In the genomic region with DNA sequence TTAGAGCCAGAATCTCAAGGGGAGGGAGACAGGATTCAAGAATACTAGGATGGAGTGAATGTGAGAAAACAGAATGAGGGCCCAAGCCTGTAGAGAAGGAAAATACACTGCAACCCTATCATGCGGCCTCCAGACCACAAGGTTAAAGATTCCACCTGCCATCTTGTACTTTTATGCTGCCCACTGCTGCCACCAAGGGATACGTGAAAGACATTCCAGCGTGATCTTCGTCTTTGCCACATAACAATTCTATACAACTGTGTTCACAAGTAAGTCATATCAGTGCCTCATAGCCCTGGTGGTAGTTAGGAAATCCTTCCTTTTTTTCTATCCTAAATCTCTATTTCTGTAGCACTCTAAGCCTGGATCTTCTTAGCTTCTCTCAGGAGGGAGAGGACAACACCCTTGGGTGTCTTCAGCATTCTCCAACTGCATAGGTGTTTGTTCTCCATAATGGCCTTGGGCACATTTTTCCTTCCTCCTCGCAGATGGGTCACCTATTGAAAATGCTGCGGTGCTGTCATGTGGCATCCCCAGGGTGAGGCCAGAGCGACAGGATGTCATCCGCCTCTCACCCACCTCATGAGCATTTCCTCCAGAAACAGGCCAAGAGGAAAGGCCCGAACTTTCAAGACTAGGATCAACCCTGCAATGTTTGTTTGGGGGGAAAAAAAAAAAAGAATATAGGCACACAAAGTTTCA, we compare ENCODE assay signal across 12 cellular contexts. TPM values are rescaled to one million over a fixed set of nuclear protein-coding genes. Genes with fewer than 3 reads are reported as not detected.
DNase-seq lines count a peak whose midpoint lies in the region; ATAC-seq and TF ChIP-seq lines count a peak whose summit lies in the region.
"Had no signal": no experiment of that assay in that cellular context is flagged by ENCODE, and none has a peak within 500 bp of the region (broad histone marks: within the 10 kb centered on the region; RNA-seq: fewer than 3 reads in every experiment).

No MANE protein-coding gene starts in this region.

- H3K4me1 ChIP-seq in OCI-LY7 (ENCODE audit: insufficient read depth, low read length, poor library complexity, severe bottlenecking), result peaks cover 29% of the 10 kb centered on the region

- H3K36me3 Mint-ChIP-seq in activated T-cell treated with anti-CD3 and anti-CD28 coated beads, Interleukin-2, amount 50 U/mL, for 72 hours (ENCODE audit: insufficient read depth in 2 of 2), result no peaks in the 10 kb centered on the region
- no peaks in the 10 kb centered on the region for H3K36me3 Mint-ChIP-seq in endothelial cell (ENCODE audit: low read depth, unreplicated experiment)
- peaks cover 0 to 3% of the 10 kb centered on the region in 2 donors for H3K36me3 Mint-ChIP-seq in stimulated activated naive B cell treated with anti-CD40 and anti-IgM and Interleukin-4, amounts not matched to agents 10 μg/mL and 1 μg/mL and 100 μg/mL, for 72 hours
- H3K36me3 Mint-ChIP-seq: natural killer cell treated with Interleukin-12 subunit alpha and Interleukin-12 subunit beta and Interleukin-15 and Interleukin-18, amount 100 ng/mL, for 72 hours had no signal

- H3K4me3 ChIP-seq in OCI-LY7 (ENCODE audit: low read depth, low read length, poor library complexity, severe bottlenecking), result no peak overlapping the region

- no peaks in the 10 kb centered on the region for H3K79me2 ChIP-seq in OCI-LY7 (ENCODE audit: insufficient read depth, low read depth, low read length)

- H3K4me2 ChIP-seq in OCI-LY7 (ENCODE audit: low read length), result no peak overlapping the region

- peaks cover 3% of the 10 kb centered on the region; the same call in 1 of the 2 replicates for H4K20me1 ChIP-seq in OCI-LY7 (ENCODE audit: insufficient read depth, low read length)

- no peak overlapping the region for H3K27ac ChIP-seq in OCI-LY7 (ENCODE audit: low read depth, low read length, poor library complexity, severe bottlenecking)

- BruUV-seq in OCI-LY7 (replicated peaks; lab: Mats Ljungman, UMichigan), result no TSS peak

- no peak; the same call in 1 of the 2 replicates for TF ChIP-seq CTCF in OCI-LY7 (conservative IDR thresholded peaks at IDR 0.05; ENCODE audit: low read length)
- no peak for TF ChIP-seq CTCF in endothelial cell (IDR thresholded peaks at IDR 0.05; ENCODE audit: unreplicated experiment)

- peaks cover 40% of the 10 kb centered on the region for H3K4me1 Mint-ChIP-seq in activated T-cell treated with anti-CD3 and anti-CD28 coated beads, Interleukin-2, amount 50 U/mL, for 72 hours (ENCODE audit: low read depth)
- H3K4me1 Mint-ChIP-seq in endothelial cell (ENCODE audit: unreplicated experiment), result peaks cover 41% of the 10 kb centered on the region
- H3K4me1 Mint-ChIP-seq in stimulated activated naive B cell treated with anti-CD40 and anti-IgM and Interleukin-4, amounts not matched to agents 10 μg/mL and 1 μg/mL and 100 μg/mL, for 72 hours, result peaks cover 12 to 33% of the 10 kb centered on the region in 2 donors

- intact Hi-C loops in OCI-LY7 (cut with micrococcal nuclease; ENCODE audit: unreplicated experiment), result no loop called here

- H3K4me3 Mint-ChIP-seq in activated T-cell treated with anti-CD3 and anti-CD28 coated beads, Interleukin-2, amount 50 U/mL, for 72 hours, result peak overlapping the region in 1 of 2 donors; percentile 9
- no peak overlapping the region for H3K4me3 Mint-ChIP-seq in endothelial cell (ENCODE audit: unreplicated experiment)
- no peak overlapping the region for H3K4me3 Mint-ChIP-seq in stimulated activated naive B cell treated with anti-CD40 and anti-IgM and Interleukin-4, amounts not matched to agents 10 μg/mL and 1 μg/mL and 100 μg/mL, for 72 hours
- H3K4me3 Mint-ChIP-seq: natural killer cell treated with Interleukin-12 subunit alpha and Interleukin-12 subunit beta and Interleukin-15 and Interleukin-18, amount 100 ng/mL, for 72 hours had no signal

- H3K36me3 ChIP-seq in OCI-LY7 (ENCODE audit: insufficient read depth, low read length), result no peaks in the 10 kb centered on the region

- no peaks in the 10 kb centered on the region for H3K9me3 ChIP-seq in OCI-LY7 (ENCODE audit: low read length)

- H3K27me3 Mint-ChIP-seq in activated T-cell treated with anti-CD3 and anti-CD28 coated beads, Interleukin-2, amount 50 U/mL, for 72 hours (ENCODE audit: low read depth), result no peaks in the 10 kb centered on the region
- peaks cover 7% of the 10 kb centered on the region for H3K27me3 Mint-ChIP-seq in endothelial cell (ENCODE audit: unreplicated experiment)
- H3K27me3 Mint-ChIP-seq in stimulated activated naive B cell treated with anti-CD40 and anti-IgM and Interleukin-4, amounts not matched to agents 10 μg/mL and 1 μg/mL and 100 μg/mL, for 72 hours, result no peaks in the 10 kb centered on the region
- H3K27me3 Mint-ChIP-seq: natural killer cell treated with Interleukin-12 subunit alpha and Interleukin-12 subunit beta and Interleukin-15 and Interleukin-18, amount 100 ng/mL, for 72 hours had no signal

- POLR2A ChIA-PET in OCI-LY7 (lab: Charles Lee), result no interaction called here

- no peaks in the 10 kb centered on the region for H3K9me2 ChIP-seq in OCI-LY7 (ENCODE audit: insufficient read depth, low read length)

- no peaks in the 10 kb centered on the region for H3K9me3 Mint-ChIP-seq in activated T-cell treated with anti-CD3 and anti-CD28 coated beads, Interleukin-2, amount 50 U/mL, for 72 hours
- no peaks in the 10 kb centered on the region for H3K9me3 Mint-ChIP-seq in endothelial cell (ENCODE audit: unreplicated experiment)
- no peaks in the 10 kb centered on the region for H3K9me3 Mint-ChIP-seq in stimulated activated naive B cell treated with anti-CD40 and anti-IgM and Interleukin-4, amounts not matched to agents 10 μg/mL and 1 μg/mL and 100 μg/mL, for 72 hours
- H3K9me3 Mint-ChIP-seq: activated T-helper 2 cell treated with anti-CD3 and anti-CD28 coated beads, Interferon-gamma antibody, Interleukin-2, Interleukin-4, amounts not matched to agents 10 μg/mL and 5 μg/mL and 100 μg/mL, durations not matched to agents 14 hours and 24 hours and 36 hours; natural killer cell treated with Interleukin-12 subunit alpha and Interleukin-12 subunit beta and Interleukin-15 and Interleukin-18, amount 100 ng/mL, for 72 hours had no signal

- no peak overlapping the region for H2AFZ ChIP-seq in OCI-LY7 (ENCODE audit: low read length)

- H3K27ac Mint-ChIP-seq in activated T-cell treated with anti-CD3 and anti-CD28 coated beads, Interleukin-2, amount 50 U/mL, for 72 hours, result peak overlapping the region; percentile 35
- peak overlapping the region; percentile 85 for H3K27ac Mint-ChIP-seq in endothelial cell (ENCODE audit: unreplicated experiment)
- H3K27ac Mint-ChIP-seq in stimulated activated naive B cell treated with anti-CD40 and anti-IgM and Interleukin-4, amounts not matched to agents 10 μg/mL and 1 μg/mL and 100 μg/mL, for 72 hours, result peak overlapping the region; percentile 33
- H3K27ac Mint-ChIP-seq: activated T-helper 2 cell treated with anti-CD3 and anti-CD28 coated beads, Interferon-gamma antibody, Interleukin-2, Interleukin-4, amounts not matched to agents 10 μg/mL and 5 μg/mL and 100 μg/mL, durations not matched to agents 14 hours and 24 hours and 36 hours had no signal

- CTCF ChIA-PET in OCI-LY7 (lab: Charles Lee; ENCODE audit: unreplicated experiment), result no interaction called here

- ATAC-seq in activated T-cell treated with anti-CD3 and anti-CD28 coated beads, Interleukin-2, amount 50 U/mL, for 72 hours (replicated peaks in 1 of 2), result peak; percentile 4 to 34
- peak in 1 of 2 donors; percentile 7 for ATAC-seq in stimulated activated naive B cell treated with anti-CD40 and anti-IgM and Interleukin-4, amounts not matched to agents 10 μg/mL and 1 μg/mL and 100 μg/mL, for 72 hours (replicated peaks)
- ATAC-seq: natural killer cell treated with Interleukin-12 subunit alpha and Interleukin-12 subunit beta and Interleukin-15 and Interleukin-18, amount 100 ng/mL, for 72 hours had no signal

- DNase-seq in activated T-cell treated with anti-CD3 and anti-CD28 coated beads, Interleukin-2, amount 50 U/mL, for 72 hours, result no peak
- DNase-seq in activated T-cell treated with anti-CD3 and anti-CD28 coated beads for 4 hours, result no peak
- DNase-seq in OCI-LY7 (ENCODE audit: low spot score), result peak; percentile 11
- no peak for DNase-seq in endothelial cell (ENCODE audit: low spot score)
- DNase-seq in stimulated activated naive B cell treated with anti-CD40 and anti-IgM and Interleukin-4, amounts not matched to agents 10 μg/mL and 1 μg/mL and 100 μg/mL, for 72 hours, result no peak
- no peak for DNase-seq in SW480 (ENCODE audit: low spot score)
- no peak for DNase-seq in NCI-H510A (lab: John Stamatoyannopoulos, UW)
- no peak for DNase-seq in NCI-H1694 (lab: John Stamatoyannopoulos, UW)
- DNase-seq: cerebellar nuclear complex, KBM-7 had no signal

RNA-seq across cellular contexts. Expression of a gene that starts 13.6 kb away (rescaled TPM):
- 1,000 to 10,000 TPM; 3,358 to 3,644 TPM for total RNA-seq in activated T-cell treated with anti-CD3 and anti-CD28 coated beads, Interleukin-2, amount 50 U/mL, for 72 hours
- total RNA-seq in OCI-LY7 (2014; rRNA removed; shearing (Covaris generic)), result 1,996 and 2,481 TPM in 2 replicates
- total RNA-seq in OCI-LY7 (2022), result 2,337 and 2,698 TPM in 2 replicates
- 7,126 TPM for total RNA-seq in endothelial cell (ENCODE audit: unreplicated experiment)

Comparison
In these comparisons a context has a peak if more than half of its experiments do, and no peak if none do; other contexts are left out.
1. H3K27ac Mint-ChIP-seq: peak in every context shown above with its lines; median percentile 85 in endothelial cell; 35 in activated T-cell treated with anti-CD3 and anti-CD28 coated beads, Interleukin-2, amount 50 U/mL, for 72 hours; 33 in stimulated activated naive B cell treated with anti-CD40 and anti-IgM and Interleukin-4, amounts not matched to agents 10 μg/mL and 1 μg/mL and 100 μg/mL, for 72 hours.